In the genomic region with DNA sequence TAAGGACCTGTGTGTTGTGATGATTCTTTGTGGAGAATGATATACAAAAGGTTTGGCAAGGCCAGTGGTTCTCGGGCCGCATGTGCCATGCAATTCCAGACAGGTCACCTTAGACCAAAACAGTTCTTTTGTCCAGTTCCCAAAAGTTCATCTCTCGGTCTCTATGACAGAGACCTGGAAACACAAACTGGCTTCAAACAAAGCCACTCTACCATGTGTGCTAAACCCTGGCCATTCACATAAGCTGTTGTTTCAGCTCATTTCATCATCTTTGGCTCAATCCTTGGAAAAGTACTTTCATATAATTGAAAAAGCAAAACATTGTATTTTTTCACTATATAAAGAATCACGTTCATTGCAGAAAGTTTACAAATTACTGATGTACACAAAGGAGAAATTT, we compare ENCODE assay signal across 23 cellular contexts.
"Had no signal": no experiment of that assay in that cellular context is flagged by ENCODE, and none has a peak within 500 bp of the region (broad histone marks: within the 10 kb centered on the region; RNA-seq: fewer than 3 reads in every experiment).

No MANE protein-coding gene starts in this region.

- H3K27me3 Mint-ChIP-seq: activated B cell treated with CpG ODN at 0.5 μM for 24 hours; activated CD4-positive, alpha-beta T cell treated with anti-CD3 and anti-CD28 coated beads, Interleukin-2, amount 10 ng/mL, durations not matched to agents 24 days and 14 days; activated CD8-positive, alpha-beta memory T cell treated with anti-CD3 and anti-CD28 coated beads, Interleukin-2, amount 10 ng/mL, durations not matched to agents 7 days and 5 days; activated T-cell treated with anti-CD3 and anti-CD28 coated beads, Interleukin-2, amount 50 U/mL, for 24 hours; T-helper 17 cell had no signal

- H3K36me3 Mint-ChIP-seq: activated CD8-positive, alpha-beta memory T cell treated with anti-CD3 and anti-CD28 coated beads, Interleukin-2, amount 10 ng/mL, durations not matched to agents 7 days and 5 days; activated naive CD4-positive, alpha-beta T cell treated with anti-CD3 and anti-CD28 coated beads, Interleukin-2, amount 50 U/mL, for 72 hours had no signal

- H3K9me3 Mint-ChIP-seq: activated B cell treated with CpG ODN at 0.5 μM for 24 hours; activated CD4-positive, alpha-beta T cell treated with anti-CD3 and anti-CD28 coated beads, Interleukin-2, amount 10 ng/mL, durations not matched to agents 24 days and 14 days; activated T-helper 1 cell treated with anti-CD3 and anti-CD28 coated beads, Interleukin-12 subunit alpha, Interleukin-12 subunit beta, Interleukin-2, Interleukin-4 antibody, amounts not matched to agents 30 ng/mL and 10 ng/mL and 1 ng/mL, durations not matched to agents 14 hours and 24 hours and 36 hours had no signal

- H3K27ac ChIP-seq: KMS-11, PC-9 had no signal

- ATAC-seq: activated CD8-positive, alpha-beta memory T cell treated with anti-CD3 and anti-CD28 coated beads, Interleukin-2, amount 10 ng/mL, durations not matched to agents 7 days and 5 days; activated naive CD4-positive, alpha-beta T cell treated with anti-CD3 and anti-CD28 coated beads, Interleukin-2, amount 50 U/mL, for 72 hours; T-helper 17 cell had no signal

- H3K4me3 Mint-ChIP-seq: activated B cell treated with CpG ODN at 0.5 μM for 24 hours; activated CD4-positive, alpha-beta T cell treated with anti-CD3 and anti-CD28 coated beads, Interleukin-2, amount 10 ng/mL, durations not matched to agents 24 days and 14 days; activated CD8-positive, alpha-beta memory T cell treated with anti-CD3 and anti-CD28 coated beads, Interleukin-2, amount 10 ng/mL, durations not matched to agents 7 days and 5 days; activated T-cell treated with anti-CD3 and anti-CD28 coated beads, Interleukin-2, amount 50 U/mL, for 24 hours; activated T-helper 1 cell treated with anti-CD3 and anti-CD28 coated beads, Interleukin-12 subunit alpha, Interleukin-12 subunit beta, Interleukin-2, Interleukin-4 antibody, amounts not matched to agents 30 ng/mL and 10 ng/mL and 1 ng/mL, durations not matched to agents 14 hours and 24 hours and 36 hours; T-helper 17 cell had no signal

- H3K9ac ChIP-seq: KMS-11 had no signal

- H3K4me2 ChIP-seq: KMS-11, PC-9 had no signal

- DNase-seq: activated B cell treated with CpG ODN at 0.5 μM for 24 hours; activated CD4-positive, alpha-beta T cell treated with anti-CD3 and anti-CD28 coated beads for 1 hour; activated CD4-positive, alpha-beta T cell treated with anti-CD3 and anti-CD28 coated beads, Interleukin-2, amount 10 ng/mL, durations not matched to agents 24 days and 14 days; activated CD4-positive, alpha-beta T cell treated with anti-CD3 and anti-CD28 coated beads, Interleukin-2, amount 50 U/mL, for 48 hours; activated CD8-positive, alpha-beta memory T cell treated with anti-CD3 and anti-CD28 coated beads, Interleukin-2, amount 10 ng/mL, durations not matched to agents 7 days and 5 days; activated effector memory CD4-positive, alpha-beta T cell treated with anti-CD3 and anti-CD28 coated beads, Interleukin-2, amount 50 U/mL, for 16 hours; activated naive CD4-positive, alpha-beta T cell treated with Interleukin-2 at 50 U/mL for 16 hours; activated T-cell treated with anti-CD3 and anti-CD28 coated beads, Interleukin-2, amount 50 U/mL, for 24 hours; amygdala; NCI-H1092; NCI-H1417; NCI-H2171; NCI-H2227 treated with DMSO at 0.1 percent for 48 hours; NCI-H446 treated with DMSO at 0.1 percent for 48 hours; NCI-H526; NCI-H774; PC-9; SIG-M5; T-helper 17 cell; T-helper 9 cell had no signal

- H3K27ac Mint-ChIP-seq: activated B cell treated with CpG ODN at 0.5 μM for 24 hours; activated CD4-positive, alpha-beta T cell treated with anti-CD3 and anti-CD28 coated beads, Interleukin-2, amount 10 ng/mL, durations not matched to agents 24 days and 14 days; activated CD8-positive, alpha-beta memory T cell treated with anti-CD3 and anti-CD28 coated beads, Interleukin-2, amount 10 ng/mL, durations not matched to agents 7 days and 5 days; activated naive CD4-positive, alpha-beta T cell treated with anti-CD3 and anti-CD28 coated beads, Interleukin-2, amount 50 U/mL, for 72 hours; activated T-cell treated with anti-CD3 and anti-CD28 coated beads, Interleukin-2, amount 50 U/mL, for 24 hours; activated T-helper 1 cell treated with anti-CD3 and anti-CD28 coated beads, Interleukin-12 subunit alpha, Interleukin-12 subunit beta, Interleukin-2, Interleukin-4 antibody, amounts not matched to agents 30 ng/mL and 10 ng/mL and 1 ng/mL, durations not matched to agents 14 hours and 24 hours and 36 hours; T-helper 17 cell had no signal

- H3K4me1 Mint-ChIP-seq: activated B cell treated with CpG ODN at 0.5 μM for 24 hours; activated CD4-positive, alpha-beta T cell treated with anti-CD3 and anti-CD28 coated beads, Interleukin-2, amount 10 ng/mL, durations not matched to agents 24 days and 14 days; activated CD8-positive, alpha-beta memory T cell treated with anti-CD3 and anti-CD28 coated beads, Interleukin-2, amount 10 ng/mL, durations not matched to agents 7 days and 5 days; T-helper 17 cell had no signal

- H3K4me3 ChIP-seq: PC-9 had no signal

- H2AFZ ChIP-seq: PC-9 had no signal
